In the genomic region with DNA sequence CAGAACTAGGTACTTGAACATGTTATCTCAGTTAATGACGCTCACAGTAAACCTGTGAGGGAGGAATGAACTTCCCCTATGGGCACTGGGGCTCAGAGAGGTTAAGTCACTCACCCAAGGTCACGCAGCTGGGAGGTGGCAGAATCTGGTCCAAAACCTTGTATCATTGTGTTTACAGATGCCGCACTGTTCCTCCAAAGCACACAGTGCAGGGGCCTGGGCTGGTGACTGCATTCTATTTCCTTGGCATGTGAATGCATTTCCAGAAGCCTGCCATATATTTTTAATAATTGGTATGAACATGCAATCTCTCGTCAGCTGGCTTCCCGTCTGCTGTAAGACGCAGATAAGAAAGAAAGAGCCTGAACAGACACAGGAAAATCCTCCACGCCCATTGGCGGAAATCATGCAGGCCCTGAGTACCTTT, we compare ENCODE assay signal across 1 cellular context.
TF ChIP-seq lines count a peak whose summit lies in the region.

No MANE protein-coding gene starts in this region.

TF ChIP-seq in K562, 482 proteins besides CTCF, POLR2A, EP300 and RAD21 (continued from another document and continues in another):
- TF ChIP-seq ZNF589 (CRISPR knock-in tag; IDR thresholded peaks at IDR 0.05; ENCODE audit: low read depth) (no peak), MCM5 (IDR thresholded peaks at IDR 0.05; ENCODE audit: low read depth) (no peak), FOXP1 (CRISPR knock-in tag; IDR thresholded peaks at IDR 0.05) (no peak), SRSF1 (IDR thresholded peaks at IDR 0.05; ENCODE audit: low read depth, low read length) (no peak), PCBP2 (IDR thresholded peaks at IDR 0.05; ENCODE audit: low read depth, low read length, poor library complexity, severe bottlenecking) (no peak), FOXJ2 (tag; IDR thresholded peaks at IDR 0.05) (no peak), NCOA6 (IDR thresholded peaks at IDR 0.05) (no peak), KDM2B (CRISPR knock-in tag; IDR thresholded peaks at IDR 0.05) (no peak), BMI1 (IDR thresholded peaks at IDR 0.05; ENCODE audit: low read length) (no peak), TRIM28 (IDR thresholded peaks at IDR 0.05) (no peak), SMARCA5 (IDR thresholded peaks at IDR 0.05) (peak; percentile 97), ERF (CRISPR knock-in tag; IDR thresholded peaks at IDR 0.05) (no peak), NCOA4 (IDR thresholded peaks at IDR 0.05; ENCODE audit: partially characterized antibody) (no peak), ZNF174 (CRISPR knock-in tag; IDR thresholded peaks at IDR 0.05) (no peak), HNRNPUL1 (IDR thresholded peaks at IDR 0.05; ENCODE audit: low read length) (no peak), GABPB2 (CRISPR knock-in tag; conservative IDR thresholded peaks at IDR 0.05) (no peak), SAFB2 (IDR thresholded peaks at IDR 0.05; ENCODE audit: borderline replicate concordance, low read depth, low read length, severe bottlenecking) (no peak), ZNF24 (IDR thresholded peaks at IDR 0.05) (no peak), PHF8 (IDR thresholded peaks at IDR 0.05; ENCODE audit: borderline replicate concordance, low read length) (no peak), CC2D1A (IDR thresholded peaks at IDR 0.05) (peak; percentile 51; the same call in 1 of the 2 replicates), XRCC3 (IDR thresholded peaks at IDR 0.05) (no peak), ZNF23 (CRISPR knock-in tag; IDR thresholded peaks at IDR 0.05) (no peak), SRSF9 (IDR thresholded peaks at IDR 0.05; ENCODE audit: borderline replicate concordance, low read depth, low read length) (no peak), NFE2L1 (tag; IDR thresholded peaks at IDR 0.05; ENCODE audit: borderline replicate concordance, low read depth) (no peak), E2F3 (CRISPR knock-in tag; IDR thresholded peaks at IDR 0.05) (no peak), BCL6 (CRISPR knock-in tag; IDR thresholded peaks at IDR 0.05) (no peak), CBFA2T3 (IDR thresholded peaks at IDR 0.05) (peak; percentile 91), ZNF507 (tag; conservative IDR thresholded peaks at IDR 0.05) (no peak), ESRRA (IDR thresholded peaks at IDR 0.05; ENCODE audit: borderline replicate concordance, low read depth) (peak; percentile 36; the same call in 1 of the 2 replicates), CXXC5 (CRISPR knock-in tag; IDR thresholded peaks at IDR 0.05) (peak; percentile 76), MAZ (CRISPR knock-in tag; conservative IDR thresholded peaks at IDR 0.05 in 1 of 2, IDR thresholded peaks at IDR 0.05 in 1 of 2) (no peak), GATAD2A (IDR thresholded peaks at IDR 0.05) (no peak), BCOR (IDR thresholded peaks at IDR 0.05) (peak; percentile 99), SMAD3 (CRISPR knock-in tag; conservative IDR thresholded peaks at IDR 0.05) (no peak), THRAP3 (IDR thresholded peaks at IDR 0.05; ENCODE audit: borderline replicate concordance) (no peak), GATA2 (CRISPR knock-in tag; IDR thresholded peaks at IDR 0.05) (peak; percentile 70), MTA1 (IDR thresholded peaks at IDR 0.05; ENCODE audit: borderline replicate concordance) (0 out of 2 replicates have a peak, but pooled peaks have one; percentile 37), DIDO1 (tag; IDR thresholded peaks at IDR 0.05; ENCODE audit: low read depth) (no peak), KLF1 (tag; IDR thresholded peaks at IDR 0.05) (no peak)
- TF ChIP-seq, protein P1, sequence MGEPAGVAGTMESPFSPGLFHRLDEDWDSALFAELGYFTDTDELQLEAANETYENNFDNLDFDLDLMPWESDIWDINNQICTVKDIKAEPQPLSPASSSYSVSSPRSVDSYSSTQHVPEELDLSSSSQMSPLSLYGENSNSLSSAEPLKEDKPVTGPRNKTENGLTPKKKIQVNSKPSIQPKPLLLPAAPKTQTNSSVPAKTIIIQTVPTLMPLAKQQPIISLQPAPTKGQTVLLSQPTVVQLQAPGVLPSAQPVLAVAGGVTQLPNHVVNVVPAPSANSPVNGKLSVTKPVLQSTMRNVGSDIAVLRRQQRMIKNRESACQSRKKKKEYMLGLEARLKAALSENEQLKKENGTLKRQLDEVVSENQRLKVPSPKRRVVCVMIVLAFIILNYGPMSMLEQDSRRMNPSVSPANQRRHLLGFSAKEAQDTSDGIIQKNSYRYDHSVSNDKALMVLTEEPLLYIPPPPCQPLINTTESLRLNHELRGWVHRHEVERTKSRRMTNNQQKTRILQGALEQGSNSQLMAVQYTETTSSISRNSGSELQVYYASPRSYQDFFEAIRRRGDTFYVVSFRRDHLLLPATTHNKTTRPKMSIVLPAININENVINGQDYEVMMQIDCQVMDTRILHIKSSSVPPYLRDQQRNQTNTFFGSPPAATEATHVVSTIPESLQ (CRISPR knock-in tag; IDR thresholded peaks at IDR 0.05): no peak
- TF ChIP-seq, protein P2, sequence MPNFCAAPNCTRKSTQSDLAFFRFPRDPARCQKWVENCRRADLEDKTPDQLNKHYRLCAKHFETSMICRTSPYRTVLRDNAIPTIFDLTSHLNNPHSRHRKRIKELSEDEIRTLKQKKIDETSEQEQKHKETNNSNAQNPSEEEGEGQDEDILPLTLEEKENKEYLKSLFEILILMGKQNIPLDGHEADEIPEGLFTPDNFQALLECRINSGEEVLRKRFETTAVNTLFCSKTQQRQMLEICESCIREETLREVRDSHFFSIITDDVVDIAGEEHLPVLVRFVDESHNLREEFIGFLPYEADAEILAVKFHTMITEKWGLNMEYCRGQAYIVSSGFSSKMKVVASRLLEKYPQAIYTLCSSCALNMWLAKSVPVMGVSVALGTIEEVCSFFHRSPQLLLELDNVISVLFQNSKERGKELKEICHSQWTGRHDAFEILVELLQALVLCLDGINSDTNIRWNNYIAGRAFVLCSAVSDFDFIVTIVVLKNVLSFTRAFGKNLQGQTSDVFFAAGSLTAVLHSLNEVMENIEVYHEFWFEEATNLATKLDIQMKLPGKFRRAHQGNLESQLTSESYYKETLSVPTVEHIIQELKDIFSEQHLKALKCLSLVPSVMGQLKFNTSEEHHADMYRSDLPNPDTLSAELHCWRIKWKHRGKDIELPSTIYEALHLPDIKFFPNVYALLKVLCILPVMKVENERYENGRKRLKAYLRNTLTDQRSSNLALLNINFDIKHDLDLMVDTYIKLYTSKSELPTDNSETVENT (CRISPR knock-in tag; IDR thresholded peaks at IDR 0.05): no peak
- TF ChIP-seq, protein P3, sequence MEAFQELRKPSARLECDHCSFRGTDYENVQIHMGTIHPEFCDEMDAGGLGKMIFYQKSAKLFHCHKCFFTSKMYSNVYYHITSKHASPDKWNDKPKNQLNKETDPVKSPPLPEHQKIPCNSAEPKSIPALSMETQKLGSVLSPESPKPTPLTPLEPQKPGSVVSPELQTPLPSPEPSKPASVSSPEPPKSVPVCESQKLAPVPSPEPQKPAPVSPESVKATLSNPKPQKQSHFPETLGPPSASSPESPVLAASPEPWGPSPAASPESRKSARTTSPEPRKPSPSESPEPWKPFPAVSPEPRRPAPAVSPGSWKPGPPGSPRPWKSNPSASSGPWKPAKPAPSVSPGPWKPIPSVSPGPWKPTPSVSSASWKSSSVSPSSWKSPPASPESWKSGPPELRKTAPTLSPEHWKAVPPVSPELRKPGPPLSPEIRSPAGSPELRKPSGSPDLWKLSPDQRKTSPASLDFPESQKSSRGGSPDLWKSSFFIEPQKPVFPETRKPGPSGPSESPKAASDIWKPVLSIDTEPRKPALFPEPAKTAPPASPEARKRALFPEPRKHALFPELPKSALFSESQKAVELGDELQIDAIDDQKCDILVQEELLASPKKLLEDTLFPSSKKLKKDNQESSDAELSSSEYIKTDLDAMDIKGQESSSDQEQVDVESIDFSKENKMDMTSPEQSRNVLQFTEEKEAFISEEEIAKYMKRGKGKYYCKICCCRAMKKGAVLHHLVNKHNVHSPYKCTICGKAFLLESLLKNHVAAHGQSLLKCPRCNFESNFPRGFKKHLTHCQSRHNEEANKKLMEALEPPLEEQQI (IDR thresholded peaks at IDR 0.05): peak; percentile 79; the same call in 1 of the 2 replicates
- TF ChIP-seq, protein P4, sequence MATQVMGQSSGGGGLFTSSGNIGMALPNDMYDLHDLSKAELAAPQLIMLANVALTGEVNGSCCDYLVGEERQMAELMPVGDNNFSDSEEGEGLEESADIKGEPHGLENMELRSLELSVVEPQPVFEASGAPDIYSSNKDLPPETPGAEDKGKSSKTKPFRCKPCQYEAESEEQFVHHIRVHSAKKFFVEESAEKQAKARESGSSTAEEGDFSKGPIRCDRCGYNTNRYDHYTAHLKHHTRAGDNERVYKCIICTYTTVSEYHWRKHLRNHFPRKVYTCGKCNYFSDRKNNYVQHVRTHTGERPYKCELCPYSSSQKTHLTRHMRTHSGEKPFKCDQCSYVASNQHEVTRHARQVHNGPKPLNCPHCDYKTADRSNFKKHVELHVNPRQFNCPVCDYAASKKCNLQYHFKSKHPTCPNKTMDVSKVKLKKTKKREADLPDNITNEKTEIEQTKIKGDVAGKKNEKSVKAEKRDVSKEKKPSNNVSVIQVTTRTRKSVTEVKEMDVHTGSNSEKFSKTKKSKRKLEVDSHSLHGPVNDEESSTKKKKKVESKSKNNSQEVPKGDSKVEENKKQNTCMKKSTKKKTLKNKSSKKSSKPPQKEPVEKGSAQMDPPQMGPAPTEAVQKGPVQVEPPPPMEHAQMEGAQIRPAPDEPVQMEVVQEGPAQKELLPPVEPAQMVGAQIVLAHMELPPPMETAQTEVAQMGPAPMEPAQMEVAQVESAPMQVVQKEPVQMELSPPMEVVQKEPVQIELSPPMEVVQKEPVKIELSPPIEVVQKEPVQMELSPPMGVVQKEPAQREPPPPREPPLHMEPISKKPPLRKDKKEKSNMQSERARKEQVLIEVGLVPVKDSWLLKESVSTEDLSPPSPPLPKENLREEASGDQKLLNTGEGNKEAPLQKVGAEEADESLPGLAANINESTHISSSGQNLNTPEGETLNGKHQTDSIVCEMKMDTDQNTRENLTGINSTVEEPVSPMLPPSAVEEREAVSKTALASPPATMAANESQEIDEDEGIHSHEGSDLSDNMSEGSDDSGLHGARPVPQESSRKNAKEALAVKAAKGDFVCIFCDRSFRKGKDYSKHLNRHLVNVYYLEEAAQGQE (CRISPR knock-in tag; IDR thresholded peaks at IDR 0.05; ENCODE audit: low read depth): no peak
- TF ChIP-seq, protein P5, sequence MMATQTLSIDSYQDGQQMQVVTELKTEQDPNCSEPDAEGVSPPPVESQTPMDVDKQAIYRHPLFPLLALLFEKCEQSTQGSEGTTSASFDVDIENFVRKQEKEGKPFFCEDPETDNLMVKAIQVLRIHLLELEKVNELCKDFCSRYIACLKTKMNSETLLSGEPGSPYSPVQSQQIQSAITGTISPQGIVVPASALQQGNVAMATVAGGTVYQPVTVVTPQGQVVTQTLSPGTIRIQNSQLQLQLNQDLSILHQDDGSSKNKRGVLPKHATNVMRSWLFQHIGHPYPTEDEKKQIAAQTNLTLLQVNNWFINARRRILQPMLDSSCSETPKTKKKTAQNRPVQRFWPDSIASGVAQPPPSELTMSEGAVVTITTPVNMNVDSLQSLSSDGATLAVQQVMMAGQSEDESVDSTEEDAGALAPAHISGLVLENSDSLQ (IDR thresholded peaks at IDR 0.05): peak; percentile 19; the same call in 1 of the 2 replicates
- TF ChIP-seq, protein P6, sequence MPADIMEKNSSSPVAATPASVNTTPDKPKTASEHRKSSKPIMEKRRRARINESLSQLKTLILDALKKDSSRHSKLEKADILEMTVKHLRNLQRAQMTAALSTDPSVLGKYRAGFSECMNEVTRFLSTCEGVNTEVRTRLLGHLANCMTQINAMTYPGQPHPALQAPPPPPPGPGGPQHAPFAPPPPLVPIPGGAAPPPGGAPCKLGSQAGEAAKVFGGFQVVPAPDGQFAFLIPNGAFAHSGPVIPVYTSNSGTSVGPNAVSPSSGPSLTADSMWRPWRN (IDR thresholded peaks at IDR 0.05; ENCODE audit: low read depth): 0 out of 2 replicates have a peak, but pooled peaks have one; percentile 25
- TF ChIP-seq, protein P7, sequence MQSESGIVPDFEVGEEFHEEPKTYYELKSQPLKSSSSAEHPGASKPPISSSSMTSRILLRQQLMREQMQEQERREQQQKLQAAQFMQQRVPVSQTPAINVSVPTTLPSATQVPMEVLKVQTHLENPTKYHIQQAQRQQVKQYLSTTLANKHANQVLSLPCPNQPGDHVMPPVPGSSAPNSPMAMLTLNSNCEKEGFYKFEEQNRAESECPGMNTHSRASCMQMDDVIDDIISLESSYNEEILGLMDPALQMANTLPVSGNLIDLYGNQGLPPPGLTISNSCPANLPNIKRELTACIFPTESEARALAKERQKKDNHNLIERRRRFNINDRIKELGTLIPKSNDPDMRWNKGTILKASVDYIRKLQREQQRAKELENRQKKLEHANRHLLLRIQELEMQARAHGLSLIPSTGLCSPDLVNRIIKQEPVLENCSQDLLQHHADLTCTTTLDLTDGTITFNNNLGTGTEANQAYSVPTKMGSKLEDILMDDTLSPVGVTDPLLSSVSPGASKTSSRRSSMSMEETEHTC (IDR thresholded peaks at IDR 0.05): no peak
- TF ChIP-seq, protein P8, sequence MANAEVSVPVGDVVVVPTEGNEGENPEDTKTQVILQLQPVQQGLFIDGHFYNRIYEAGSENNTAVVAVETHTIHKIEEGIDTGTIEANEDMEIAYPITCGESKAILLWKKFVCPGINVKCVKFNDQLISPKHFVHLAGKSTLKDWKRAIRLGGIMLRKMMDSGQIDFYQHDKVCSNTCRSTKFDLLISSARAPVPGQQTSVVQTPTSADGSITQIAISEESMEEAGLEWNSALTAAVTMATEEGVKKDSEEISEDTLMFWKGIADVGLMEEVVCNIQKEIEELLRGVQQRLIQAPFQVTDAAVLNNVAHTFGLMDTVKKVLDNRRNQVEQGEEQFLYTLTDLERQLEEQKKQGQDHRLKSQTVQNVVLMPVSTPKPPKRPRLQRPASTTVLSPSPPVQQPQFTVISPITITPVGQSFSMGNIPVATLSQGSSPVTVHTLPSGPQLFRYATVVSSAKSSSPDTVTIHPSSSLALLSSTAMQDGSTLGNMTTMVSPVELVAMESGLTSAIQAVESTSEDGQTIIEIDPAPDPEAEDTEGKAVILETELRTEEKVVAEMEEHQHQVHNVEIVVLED (CRISPR knock-in tag; IDR thresholded peaks at IDR 0.05): no peak
- TF ChIP-seq, protein P9, sequence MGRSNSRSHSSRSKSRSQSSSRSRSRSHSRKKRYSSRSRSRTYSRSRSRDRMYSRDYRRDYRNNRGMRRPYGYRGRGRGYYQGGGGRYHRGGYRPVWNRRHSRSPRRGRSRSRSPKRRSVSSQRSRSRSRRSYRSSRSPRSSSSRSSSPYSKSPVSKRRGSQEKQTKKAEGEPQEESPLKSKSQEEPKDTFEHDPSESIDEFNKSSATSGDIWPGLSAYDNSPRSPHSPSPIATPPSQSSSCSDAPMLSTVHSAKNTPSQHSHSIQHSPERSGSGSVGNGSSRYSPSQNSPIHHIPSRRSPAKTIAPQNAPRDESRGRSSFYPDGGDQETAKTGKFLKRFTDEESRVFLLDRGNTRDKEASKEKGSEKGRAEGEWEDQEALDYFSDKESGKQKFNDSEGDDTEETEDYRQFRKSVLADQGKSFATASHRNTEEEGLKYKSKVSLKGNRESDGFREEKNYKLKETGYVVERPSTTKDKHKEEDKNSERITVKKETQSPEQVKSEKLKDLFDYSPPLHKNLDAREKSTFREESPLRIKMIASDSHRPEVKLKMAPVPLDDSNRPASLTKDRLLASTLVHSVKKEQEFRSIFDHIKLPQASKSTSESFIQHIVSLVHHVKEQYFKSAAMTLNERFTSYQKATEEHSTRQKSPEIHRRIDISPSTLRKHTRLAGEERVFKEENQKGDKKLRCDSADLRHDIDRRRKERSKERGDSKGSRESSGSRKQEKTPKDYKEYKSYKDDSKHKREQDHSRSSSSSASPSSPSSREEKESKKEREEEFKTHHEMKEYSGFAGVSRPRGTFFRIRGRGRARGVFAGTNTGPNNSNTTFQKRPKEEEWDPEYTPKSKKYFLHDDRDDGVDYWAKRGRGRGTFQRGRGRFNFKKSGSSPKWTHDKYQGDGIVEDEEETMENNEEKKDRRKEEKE (IDR thresholded peaks at IDR 0.05; ENCODE audit: borderline replicate concordance in 1 of 2, control insufficient read depth in 1 of 2, low read depth in 2 of 2, low read length in 1 of 2): no peak
